ENCODE assay signal across 16 cellular contexts in genomic region chr18:79685971-79686370, GRCh38. TPM values are rescaled to one million over a fixed set of nuclear protein-coding genes. Genes with fewer than 3 reads are reported as not detected.
DNase-seq lines count a peak whose midpoint lies in the region; ATAC-seq and TF ChIP-seq lines count a peak whose summit lies in the region.
"Had no signal": no experiment of that assay in that cellular context is flagged by ENCODE, and none has a peak within 500 bp of the region (broad histone marks: within the 10 kb centered on the region; RNA-seq: fewer than 3 reads in every experiment).

No MANE protein-coding gene starts in this region.

- POLR2A ChIA-PET in CD4-positive, alpha-beta memory T cell (lab: Charles Lee; ENCODE audit: partially characterized antibody) = no interaction called here

- H3K4me3 Mint-ChIP-seq in activated T-cell treated with anti-CD3 and anti-CD28 coated beads, Interleukin-2, amount 50 U/mL, for 24 hours = no peak overlapping the region
- H3K4me3 Mint-ChIP-seq in CD4-positive, alpha-beta memory T cell = peak overlapping the region in 5 of 8 donors; percentile 2 to 58 (median 32)
- peak overlapping the region in 1 of 5 donors; percentile 38 for H3K4me3 Mint-ChIP-seq in immature natural killer cell
- H3K4me3 Mint-ChIP-seq: H9 had no signal

- ATAC-seq in omental fat pad (ENCODE audit: low FRiP score) (no peak), GM18505 (IDR thresholded peaks at IDR 0.05; ENCODE audit: unreplicated experiment) (no peak)
- ATAC-seq: PC-3 had no signal

- TF ChIP-seq CTCF in omental fat pad (IDR thresholded peaks at IDR 0.05) = no peak

- intact Hi-C loops in CD4-positive, alpha-beta memory T cell (cut with micrococcal nuclease) = no loop called here

- peak overlapping the region; percentile 26 for H3K27ac Mint-ChIP-seq in activated T-cell treated with anti-CD3 and anti-CD28 coated beads, Interleukin-2, amount 50 U/mL, for 24 hours
- H3K27ac Mint-ChIP-seq in CD4-positive, alpha-beta memory T cell = peak overlapping the region; percentile 4 to 81 (median 43)
- peak overlapping the region in 5 of 6 donors; percentile 45 to 98 (median 70) for H3K27ac Mint-ChIP-seq in immature natural killer cell

- CTCF ChIA-PET in CD4-positive, alpha-beta memory T cell (lab: Charles Lee; ENCODE audit: partially characterized antibody) = no interaction called here

- peaks cover 43% of the 10 kb centered on the region for H3K36me3 Mint-ChIP-seq in activated T-cell treated with anti-CD3 and anti-CD28 coated beads, Interleukin-2, amount 50 U/mL, for 24 hours (ENCODE audit: low read depth)
- peaks cover 8 to 16% of the 10 kb centered on the region in 2 donors for H3K36me3 Mint-ChIP-seq in CD4-positive, alpha-beta memory T cell
- peaks cover 0 to 13% (median 4%) of the 10 kb centered on the region in 3 donors for H3K36me3 Mint-ChIP-seq in immature natural killer cell

- H3K4me1 ChIP-seq in CD4-positive, alpha-beta memory T cell (ENCODE audit: insufficient read depth, low read length) = peaks cover 60% of the 10 kb centered on the region

- no peaks in the 10 kb centered on the region for H3K9me3 ChIP-seq in CD4-positive, alpha-beta memory T cell (ENCODE audit: control insufficient read depth in 1 of 2, low read length in 2 of 2)

- peaks cover 4% of the 10 kb centered on the region for H3K36me3 ChIP-seq in CD4-positive, alpha-beta memory T cell (ENCODE audit: insufficient read depth, low read length)

- no peaks in the 10 kb centered on the region for H3K27me3 Mint-ChIP-seq in activated T-cell treated with anti-CD3 and anti-CD28 coated beads, Interleukin-2, amount 50 U/mL, for 24 hours
- H3K27me3 Mint-ChIP-seq in CD4-positive, alpha-beta memory T cell = no peaks in the 10 kb centered on the region
- peaks cover 16 to 45% (median 26%) of the 10 kb centered on the region in 3 donors for H3K27me3 Mint-ChIP-seq in immature natural killer cell (ENCODE audit: low read depth in 3 of 3)

- no peak for TF ChIP-seq POLR2A in GM18505 (IDR thresholded peaks at IDR 0.05; ENCODE audit: borderline replicate concordance, extremely low read depth, insufficient read depth, insufficient read length)

- no peaks in the 10 kb centered on the region for H3K9me3 Mint-ChIP-seq in activated T-cell treated with anti-CD3 and anti-CD28 coated beads, Interleukin-2, amount 50 U/mL, for 24 hours
- H3K9me3 Mint-ChIP-seq in CD4-positive, alpha-beta memory T cell = peaks cover 0 to 2% (median 0%) of the 10 kb centered on the region in 8 donors
- H3K9me3 Mint-ChIP-seq in immature natural killer cell = no peaks in the 10 kb centered on the region
- H3K9me3 Mint-ChIP-seq: H9 had no signal

- no peak for DNase-seq in activated T-cell treated with anti-CD3 and anti-CD28 coated beads, Interleukin-2, amount 50 U/mL, for 24 hours
- DNase-seq in activated T-cell treated with anti-CD3 and anti-CD28 coated beads for 4 hours = no peak
- DNase-seq in CD4-positive, alpha-beta memory T cell = peak in 1 of 5 donors; percentile 26
- DNase-seq in Jurkat, Clone E6-1 (ENCODE audit: low read depth, low spot score) = peak; percentile 50
- no peak for DNase-seq in immature natural killer cell
- no peak for DNase-seq in omental fat pad (ENCODE audit: low spot score)
- DNase-seq: AML-193, DMS 273 treated with DMSO at 0.1 percent for 48 hours, EL, H9, Kasumi-1, NCI-H1105 treated with DMSO at 0.1 percent for 48 hours, NCI-H187 treated with DMSO at 0.1 percent for 48 hours, NCI-H446, PC-3 had no signal

- H3K4me3 ChIP-seq in CD4-positive, alpha-beta memory T cell (ENCODE audit: low read length in 2 of 2) = no peak overlapping the region
- no peak overlapping the region for H3K4me3 ChIP-seq in Jurkat, Clone E6-1 (ENCODE audit: low read length)

- H3K27me3 ChIP-seq in CD4-positive, alpha-beta memory T cell (ENCODE audit: insufficient read depth, low read length) = no peaks in the 10 kb centered on the region

- peaks cover 80% of the 10 kb centered on the region for H3K4me1 Mint-ChIP-seq in activated T-cell treated with anti-CD3 and anti-CD28 coated beads, Interleukin-2, amount 50 U/mL, for 24 hours (ENCODE audit: low read depth)
- H3K4me1 Mint-ChIP-seq in CD4-positive, alpha-beta memory T cell = peaks cover 64 to 83% (median 75%) of the 10 kb centered on the region in 4 donors
- peaks cover 76 to 82% of the 10 kb centered on the region in 2 donors for H3K4me1 Mint-ChIP-seq in immature natural killer cell

- no peak overlapping the region for H3K27ac ChIP-seq in CD4-positive, alpha-beta memory T cell (ENCODE audit: low read depth, low read length)

RNA-seq across cellular contexts. Expression of gene CTDP1, which starts 6.4 kb away (rescaled TPM):
- total RNA-seq in CD4-positive, alpha-beta memory T cell = 10 to 100 TPM; 42.6 to 44.5 TPM
- 10 to 100 TPM in 1 of 2 donors, 1 to 10 TPM in 1; 8.5 to 30.2 TPM for polyA plus RNA-seq in CD4-positive, alpha-beta memory T cell
- 17.5 TPM for polyA plus RNA-seq in Jurkat, Clone E6-1 (2012; ENCODE audit: insufficient read depth, insufficient read length)
- polyA plus RNA-seq in immature natural killer cell = 10 to 100 TPM in 1 of 3 donors, 1 to 10 TPM in 2; 6.6 to 20.3 (median 9.3) TPM
- total RNA-seq in omental fat pad = 10 to 100 TPM; 11.8 to 25.2 (median 16.0) TPM
